Comparison of ENCODE assay signal across 10 cellular contexts in the genomic region with DNA sequence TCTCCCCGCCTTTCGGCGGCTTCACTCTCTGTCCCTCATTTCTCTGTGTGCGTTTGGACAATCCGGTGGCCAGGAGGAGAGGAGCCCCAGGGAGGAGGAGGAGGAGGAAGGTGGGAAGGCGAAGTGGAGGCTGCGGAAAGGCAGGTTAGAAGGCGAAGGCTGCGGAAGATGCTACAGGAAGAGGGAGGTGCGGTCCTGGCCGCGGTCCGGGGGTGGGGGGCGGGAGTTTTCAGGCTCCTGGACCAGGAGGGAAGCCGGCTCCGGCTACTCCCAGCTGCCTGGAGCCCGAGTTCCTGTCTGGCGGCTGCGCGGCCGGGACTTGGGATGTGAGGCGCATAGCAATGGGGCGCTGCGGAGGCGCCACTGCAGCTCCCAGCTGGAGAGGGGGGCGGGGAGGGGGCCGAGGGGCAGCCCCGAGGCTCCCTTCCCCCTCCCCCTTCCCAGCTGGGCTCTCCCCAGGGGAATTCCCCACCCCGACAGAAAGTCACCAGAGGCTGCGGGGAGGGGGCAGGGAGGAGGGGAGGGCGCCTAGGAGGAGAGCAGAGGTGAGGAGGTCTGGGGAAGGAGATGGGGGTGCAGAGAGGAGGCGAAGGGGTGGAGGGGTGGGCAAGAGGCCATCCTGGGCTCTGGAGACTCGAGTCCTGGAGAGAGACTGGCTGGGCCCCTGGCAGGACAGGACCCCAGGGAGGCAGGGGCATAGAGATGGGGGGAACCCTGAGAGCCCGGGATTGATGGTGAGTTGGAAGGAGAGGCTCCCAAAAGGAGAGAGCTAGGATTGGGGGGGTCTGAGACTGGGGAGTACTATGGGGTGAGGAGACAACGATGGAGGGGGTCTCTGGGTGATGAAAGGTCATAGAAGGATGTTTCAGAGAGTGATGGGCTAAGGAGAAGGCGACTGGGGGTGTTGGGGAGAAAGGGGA. TPM values are rescaled to one million over a fixed set of nuclear protein-coding genes. Genes with fewer than 3 reads are reported as not detected.
DNase-seq lines count a peak whose midpoint lies in the region; ATAC-seq and TF ChIP-seq lines count a peak whose summit lies in the region.
"Had no signal": no experiment of that assay in that cellular context is flagged by ENCODE, and none has a peak within 500 bp of the region (broad histone marks: within the 10 kb centered on the region; RNA-seq: fewer than 3 reads in every experiment).

No MANE protein-coding gene starts in this region.

- H3K4me3 Mint-ChIP-seq in activated T-helper 17 cell treated with anti-CD3 and anti-CD28 coated beads, Interleukin-2, amount 50 U/mL, for 72 hours: peak overlapping the region; percentile 63
- peak overlapping the region; percentile 58 for H3K4me3 Mint-ChIP-seq in stimulated activated memory B cell treated with anti-CD40 and anti-IgM and Interleukin-4, amounts not matched to agents 10 μg/mL and 1 μg/mL and 100 μg/mL, for 72 hours

- peaks cover 6% of the 10 kb centered on the region for H3K4me1 Mint-ChIP-seq in activated T-helper 17 cell treated with anti-CD3 and anti-CD28 coated beads, Interleukin-2, amount 50 U/mL, for 72 hours
- H3K4me1 Mint-ChIP-seq in stimulated activated memory B cell treated with anti-CD40 and anti-IgM and Interleukin-4, amounts not matched to agents 10 μg/mL and 1 μg/mL and 100 μg/mL, for 72 hours: peaks cover 27% of the 10 kb centered on the region

- no peaks in the 10 kb centered on the region for H3K9me3 Mint-ChIP-seq in activated T-helper 17 cell treated with anti-CD3 and anti-CD28 coated beads, Interleukin-2, amount 50 U/mL, for 72 hours
- H3K9me3 Mint-ChIP-seq in stimulated activated memory B cell treated with anti-CD40 and anti-IgM and Interleukin-4, amounts not matched to agents 10 μg/mL and 1 μg/mL and 100 μg/mL, for 72 hours: no peaks in the 10 kb centered on the region

- peaks cover 51% of the 10 kb centered on the region for H3K27me3 Mint-ChIP-seq in activated T-helper 17 cell treated with anti-CD3 and anti-CD28 coated beads, Interleukin-2, amount 50 U/mL, for 72 hours
- peaks cover 73% of the 10 kb centered on the region for H3K27me3 Mint-ChIP-seq in stimulated activated memory B cell treated with anti-CD40 and anti-IgM and Interleukin-4, amounts not matched to agents 10 μg/mL and 1 μg/mL and 100 μg/mL, for 72 hours

- H3K27ac ChIP-seq in sigmoid colon: no peak overlapping the region

- no peak overlapping the region for H3K27ac Mint-ChIP-seq in activated T-helper 17 cell treated with anti-CD3 and anti-CD28 coated beads, Interleukin-2, amount 50 U/mL, for 72 hours
- peak overlapping the region; percentile 31 for H3K27ac Mint-ChIP-seq in stimulated activated memory B cell treated with anti-CD40 and anti-IgM and Interleukin-4, amounts not matched to agents 10 μg/mL and 1 μg/mL and 100 μg/mL, for 72 hours

- intact Hi-C loops in sigmoid colon (cut with DNase I): no loop called here

- H3K27me3 ChIP-seq in sigmoid colon: peaks cover 22 to 96% (median 79%) of the 10 kb centered on the region in 3 donors

- WGBS in sigmoid colon, 2 donors: 6 to 12% methylated on average over 35 to 36 of the region's 36 CpGs

- H3K9me3 ChIP-seq in iPS-18c (ENCODE audit: control insufficient read depth, insufficient read depth, low read length) (no peaks in the 10 kb centered on the region), sigmoid colon (no peaks in the 10 kb centered on the region)

- H3K36me3 ChIP-seq in sigmoid colon: no peaks in the 10 kb centered on the region

- H3K36me3 Mint-ChIP-seq in activated T-helper 17 cell treated with anti-CD3 and anti-CD28 coated beads, Interleukin-2, amount 50 U/mL, for 72 hours (ENCODE audit: low read depth): no peaks in the 10 kb centered on the region
- H3K36me3 Mint-ChIP-seq in stimulated activated memory B cell treated with anti-CD40 and anti-IgM and Interleukin-4, amounts not matched to agents 10 μg/mL and 1 μg/mL and 100 μg/mL, for 72 hours: no peaks in the 10 kb centered on the region

- H3K4me1 ChIP-seq in sigmoid colon: peaks cover 0 to 15% (median 8%) of the 10 kb centered on the region in 4 donors

- H3K4me3 ChIP-seq in iPS-18c (ENCODE audit: insufficient read depth, low read depth, low read length): peak overlapping the region; percentile 21; the same call in 1 of the 2 replicates
- no peak overlapping the region for H3K4me3 ChIP-seq in sigmoid colon

- ATAC-seq in activated T-helper 17 cell treated with anti-CD3 and anti-CD28 coated beads, Interleukin-2, amount 50 U/mL, for 72 hours (replicated peaks): peak; percentile 42
- ATAC-seq in stimulated activated memory B cell treated with anti-CD40 and anti-IgM and Interleukin-4, amounts not matched to agents 10 μg/mL and 1 μg/mL and 100 μg/mL, for 72 hours: no peak
- no peak for ATAC-seq in HG02884 (IDR thresholded peaks at IDR 0.05; ENCODE audit: unreplicated experiment)

- DNase-seq in activated CD4-positive, alpha-beta T cell treated with anti-CD3 and anti-CD28 coated beads for 24 hours (ENCODE audit: low read depth in 2 of 2): peak; percentile 18 to 22
- no peak for DNase-seq in activated CD4-positive, alpha-beta T cell treated with anti-CD3 and anti-CD28 coated beads, Interleukin-2, amount 50 U/mL, for 1 hour
- DNase-seq in sigmoid colon: no peak
- no peak for DNase-seq in SK-N-DZ (ENCODE audit: low spot score)

- TF ChIP-seq CTCF in sigmoid colon (IDR thresholded peaks at IDR 0.05): no peak

- TF ChIP-seq EP300 in sigmoid colon (IDR thresholded peaks at IDR 0.05): no peak

- TF ChIP-seq POLR2A in sigmoid colon (IDR thresholded peaks at IDR 0.05): no peak

RNA-seq across cellular contexts. Expression of a gene that starts 2.0 kb away (rescaled TPM):
- total RNA-seq in activated T-helper 17 cell treated with anti-CD3 and anti-CD28 coated beads, Interleukin-2, amount 50 U/mL, for 72 hours: not detected
- 1 to 10 TPM; 2.2 to 2.7 (median 2.4) TPM for total RNA-seq in sigmoid colon
- 1 to 10 TPM in 1 of 3 donors, under 1 TPM in 1, not detected in 1; 0.23 to 2.8 TPM for polyA plus RNA-seq in sigmoid colon
- 14.7 and 22.2 TPM in 2 replicates for polyA plus RNA-seq in SK-N-DZ (2014; cell fraction: cytosol; rRNA removed)
- 10.7 and 12.0 TPM in 2 replicates for polyA plus RNA-seq in SK-N-DZ (2014; cell fraction: nucleus; rRNA removed)

RNA-seq across cellular contexts. Expression of a gene that starts 52.5 kb away (rescaled TPM):
- not detected for total RNA-seq in activated T-helper 17 cell treated with anti-CD3 and anti-CD28 coated beads, Interleukin-2, amount 50 U/mL, for 72 hours
- not detected for total RNA-seq in sigmoid colon
- polyA plus RNA-seq in sigmoid colon: not detected
- 11.3 and 21.1 TPM in 2 replicates for polyA plus RNA-seq in SK-N-DZ (2014; cell fraction: cytosol; rRNA removed)
- 12.2 and 15.6 TPM in 2 replicates for polyA plus RNA-seq in SK-N-DZ (2014; cell fraction: nucleus; rRNA removed)
- total RNA-seq: mesenteric fat pad, urinary bladder had no signal
- polyA plus RNA-seq: urinary bladder had no signal

RNA-seq across cellular contexts. Expression of a gene that starts 55.3 kb away (rescaled TPM):
- 10 to 100 TPM; 37.5 to 45.8 TPM for total RNA-seq in activated T-helper 17 cell treated with anti-CD3 and anti-CD28 coated beads, Interleukin-2, amount 50 U/mL, for 72 hours
- 10 to 100 TPM; 23.5 to 47.9 (median 33.7) TPM for total RNA-seq in sigmoid colon
- polyA plus RNA-seq in sigmoid colon: 10 to 100 TPM; 55.3 to 85.1 (median 65.7) TPM
- polyA plus RNA-seq in SK-N-DZ (2014; cell fraction: cytosol; rRNA removed): 7.6 and 9.2 TPM in 2 replicates
- 8.9 and 12.0 TPM in 2 replicates for polyA plus RNA-seq in SK-N-DZ (2014; cell fraction: nucleus; rRNA removed)

Comparison
In these comparisons a context has a peak if more than half of its experiments do, and no peak if none do; other contexts are left out.
1. DNase-seq: peak in activated CD4-positive, alpha-beta T cell treated with anti-CD3 and anti-CD28 coated beads for 24 hours (2 of 2); none in activated CD4-positive, alpha-beta T cell treated with anti-CD3 and anti-CD28 coated beads, Interleukin-2, amount 50 U/mL, for 1 hour (single experiment), sigmoid colon (single experiment) and SK-N-DZ (single experiment).